Comparison of ENCODE assay signal across 9 cellular contexts in the genomic region with DNA sequence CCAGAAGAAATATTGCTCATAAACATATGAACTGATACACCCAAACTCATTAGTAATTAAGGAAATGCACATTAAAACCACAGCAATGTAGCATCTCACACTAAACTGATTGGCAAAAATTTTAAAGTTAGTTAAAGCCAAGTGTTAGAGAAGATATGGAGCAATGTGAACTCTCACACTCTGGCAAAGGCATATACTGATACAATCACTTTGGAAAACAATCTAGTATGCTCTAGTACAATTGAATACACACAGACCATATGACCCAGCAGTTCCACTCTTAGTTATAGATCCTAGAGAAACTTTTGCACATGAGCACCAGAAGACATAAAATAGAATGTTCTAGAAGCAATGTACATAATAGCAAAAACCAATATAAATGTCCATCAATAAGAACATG. TPM values are rescaled to one million over a fixed set of nuclear protein-coding genes. Genes with fewer than 3 reads are reported as not detected.
"Had no signal": no experiment of that assay in that cellular context is flagged by ENCODE, and none has a peak within 500 bp of the region (broad histone marks: within the 10 kb centered on the region; RNA-seq: fewer than 3 reads in every experiment).

No MANE protein-coding gene starts in this region.

- ATAC-seq: GM12878 had no signal

- DNase-seq: GDM1, GF-D8 had no signal

- FAIRE-seq: G401.6, GM12878, GM12891, GM12892, GM18507, GM19239 had no signal

- H3K4me3 ChIP-seq: GM12878 had no signal

RNA-seq across cellular contexts. Expression of a gene that starts 8.4 kb away (rescaled TPM):
- total RNA-seq: G401, GM12878 had no signal
- polyA plus RNA-seq: GM12878 had no signal

RNA-seq across cellular contexts. Expression of a gene that starts 42.1 kb away (rescaled TPM):
- total RNA-seq: G401, GM12878 had no signal
- polyA plus RNA-seq: GM12878 had no signal

RNA-seq across cellular contexts. Expression of a gene that starts 48.8 kb away (rescaled TPM):
- total RNA-seq: G401 had no signal

RNA-seq across cellular contexts. Expression of a gene that starts 55.9 kb away (rescaled TPM):
- total RNA-seq: G401, GM12878 had no signal
